Comparison of ENCODE assay signal across 12 cellular contexts in the genomic region with DNA sequence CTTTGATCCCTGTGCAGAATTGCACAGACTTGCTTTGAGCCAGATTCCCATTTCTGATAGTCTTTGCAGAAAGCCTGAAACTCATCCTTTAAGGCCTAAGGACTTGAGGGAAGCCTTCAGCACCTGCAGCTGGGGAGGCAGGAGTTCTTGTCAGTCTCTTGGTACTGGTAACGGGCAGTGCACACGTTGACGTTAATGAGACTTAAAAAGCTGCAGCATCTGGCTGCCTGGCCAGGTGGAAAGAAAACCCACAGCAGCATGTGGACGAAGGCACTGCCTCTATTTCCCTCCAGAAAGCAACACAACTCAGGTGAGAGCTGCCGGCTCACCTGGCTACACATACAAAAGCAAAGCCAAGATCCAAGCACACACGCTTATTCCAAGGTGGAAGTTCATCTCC.
DNase-seq lines count a peak whose midpoint lies in the region; ATAC-seq and TF ChIP-seq lines count a peak whose summit lies in the region.
"Had no signal": no experiment of that assay in that cellular context is flagged by ENCODE, and none has a peak within 500 bp of the region (broad histone marks: within the 10 kb centered on the region; RNA-seq: fewer than 3 reads in every experiment).

No MANE protein-coding gene starts in this region.

- no peak overlapping the region for H3K4me3 Mint-ChIP-seq in activated naive CD8-positive, alpha-beta T cell
- H3K4me3 Mint-ChIP-seq in activated naive CD8-positive, alpha-beta T cell treated with anti-CD3 and anti-CD28 coated beads for 36 hours: no peak overlapping the region
- H3K4me3 Mint-ChIP-seq: CD14-positive monocyte had no signal

- H3K27me3 Mint-ChIP-seq in activated naive CD8-positive, alpha-beta T cell: peaks cover 2% of the 10 kb centered on the region
- H3K27me3 Mint-ChIP-seq in activated naive CD8-positive, alpha-beta T cell treated with anti-CD3 and anti-CD28 coated beads for 36 hours: peaks cover 32% of the 10 kb centered on the region

- in situ Hi-C loops in transverse colon (cut with MboI; ENCODE audit: low pct_ligation_motif_present in 1 of 4, low pct_unique_long_range_greater_than_20kb in 1 of 4, low sequenced_read_pairs in 3 of 4): loop anchor here in 1 of 4 donors (25.0 kb wide), 1 partner anchor 593 kb away; a partner anchor contains a TSS

- TF ChIP-seq EP300 in transverse colon (IDR thresholded peaks at IDR 0.05; ENCODE audit: low read depth): no peak

- H3K9ac ChIP-seq in duodenal mucosa (ENCODE audit: low read depth in 1 of 2, low read length in 2 of 2): peak overlapping the region in 1 of 2 donors; percentile 14

- H3K27ac ChIP-seq in duodenal mucosa (ENCODE audit: low read depth, low read length): peak overlapping the region; percentile 29
- peak overlapping the region in 2 of 4 donors; percentile 53 to 62 for H3K27ac ChIP-seq in transverse colon

- TF ChIP-seq POLR2A in transverse colon (IDR thresholded peaks at IDR 0.05): no peak

- H3K9me3 Mint-ChIP-seq in activated naive CD8-positive, alpha-beta T cell (ENCODE audit: low read depth): no peaks in the 10 kb centered on the region
- no peaks in the 10 kb centered on the region for H3K9me3 Mint-ChIP-seq in activated naive CD8-positive, alpha-beta T cell treated with anti-CD3 and anti-CD28 coated beads for 36 hours

- no peak overlapping the region for H3K4me3 ChIP-seq in duodenal mucosa (ENCODE audit: low read depth in 1 of 2, low read length in 2 of 2)
- no peak overlapping the region for H3K4me3 ChIP-seq in transverse colon
- H3K4me3 ChIP-seq: pancreas had no signal

- H3K9me3 ChIP-seq in duodenal mucosa (ENCODE audit: control insufficient read depth in 1 of 2, low read length in 2 of 2) (no peaks in the 10 kb centered on the region), transverse colon (no peaks in the 10 kb centered on the region)
- H3K9me3 ChIP-seq: pancreas had no signal

- H3K36me3 ChIP-seq in duodenal mucosa (ENCODE audit: control insufficient read depth in 1 of 2, insufficient read depth in 2 of 2, low read length in 2 of 2): no peaks in the 10 kb centered on the region
- H3K36me3 ChIP-seq in transverse colon: no peaks in the 10 kb centered on the region
- H3K36me3 ChIP-seq: pancreas had no signal

- 80 to 84% methylated on average over 1 to 6 of the region's 6 CpGs for WGBS in transverse colon (ENCODE audit: low coverage in 1 of 2), 2 donors

- H3K4me1 Mint-ChIP-seq in activated naive CD8-positive, alpha-beta T cell (ENCODE audit: low read depth): peaks cover 13% of the 10 kb centered on the region
- H3K4me1 Mint-ChIP-seq in activated naive CD8-positive, alpha-beta T cell treated with anti-CD3 and anti-CD28 coated beads for 36 hours: peaks cover 21% of the 10 kb centered on the region

- intact Hi-C loops in transverse colon (cut with DNase I; ENCODE audit: low total_unique reads) (no loop called here), Right ventricle myocardium superior (cut with DNase I) (no loop called here)

- H3K27me3 ChIP-seq in duodenal mucosa (ENCODE audit: control insufficient read depth in 1 of 2, insufficient read depth in 2 of 2, low read length in 2 of 2): no peaks in the 10 kb centered on the region
- no peaks in the 10 kb centered on the region for H3K27me3 ChIP-seq in transverse colon
- H3K27me3 ChIP-seq: pancreas had no signal

- DNase-seq in activated naive CD8-positive, alpha-beta T cell treated with anti-CD3 and anti-CD28 coated beads for 36 hours: no peak
- peak; percentile 54 for DNase-seq in transverse colon
- DNase-seq in NCI-H748 treated with DMSO at 0.1 percent for 48 hours (lab: John Stamatoyannopoulos, UW): no peak
- DNase-seq in Right ventricle myocardium superior: no peak
- DNase-seq: amygdala, foreskin melanocyte, pancreas had no signal

- peak overlapping the region; percentile 82 for H3K27ac Mint-ChIP-seq in activated naive CD8-positive, alpha-beta T cell
- H3K27ac Mint-ChIP-seq in activated naive CD8-positive, alpha-beta T cell treated with anti-CD3 and anti-CD28 coated beads for 36 hours: no peak overlapping the region

- H3K36me3 Mint-ChIP-seq in activated naive CD8-positive, alpha-beta T cell: no peaks in the 10 kb centered on the region
- no peaks in the 10 kb centered on the region for H3K36me3 Mint-ChIP-seq in activated naive CD8-positive, alpha-beta T cell treated with anti-CD3 and anti-CD28 coated beads for 36 hours

- TF ChIP-seq CTCF in transverse colon (IDR thresholded peaks at IDR 0.05): no peak

- H3K4me1 ChIP-seq in duodenal mucosa (ENCODE audit: control insufficient read depth in 1 of 2, insufficient read depth in 2 of 2, low read length in 2 of 2) (peaks cover 13 to 16% of the 10 kb centered on the region in 2 donors), transverse colon (peaks cover 0 to 23% (median 4%) of the 10 kb centered on the region in 4 donors)
- H3K4me1 ChIP-seq: pancreas had no signal

- ATAC-seq in HG03439 (IDR thresholded peaks at IDR 0.05; ENCODE audit: unreplicated experiment) (peak; percentile 23), Right ventricle myocardium superior (ENCODE audit: poor library complexity) (no peak), GM18870 (IDR thresholded peaks at IDR 0.05; ENCODE audit: unreplicated experiment) (no peak)
